In the genomic region with DNA sequence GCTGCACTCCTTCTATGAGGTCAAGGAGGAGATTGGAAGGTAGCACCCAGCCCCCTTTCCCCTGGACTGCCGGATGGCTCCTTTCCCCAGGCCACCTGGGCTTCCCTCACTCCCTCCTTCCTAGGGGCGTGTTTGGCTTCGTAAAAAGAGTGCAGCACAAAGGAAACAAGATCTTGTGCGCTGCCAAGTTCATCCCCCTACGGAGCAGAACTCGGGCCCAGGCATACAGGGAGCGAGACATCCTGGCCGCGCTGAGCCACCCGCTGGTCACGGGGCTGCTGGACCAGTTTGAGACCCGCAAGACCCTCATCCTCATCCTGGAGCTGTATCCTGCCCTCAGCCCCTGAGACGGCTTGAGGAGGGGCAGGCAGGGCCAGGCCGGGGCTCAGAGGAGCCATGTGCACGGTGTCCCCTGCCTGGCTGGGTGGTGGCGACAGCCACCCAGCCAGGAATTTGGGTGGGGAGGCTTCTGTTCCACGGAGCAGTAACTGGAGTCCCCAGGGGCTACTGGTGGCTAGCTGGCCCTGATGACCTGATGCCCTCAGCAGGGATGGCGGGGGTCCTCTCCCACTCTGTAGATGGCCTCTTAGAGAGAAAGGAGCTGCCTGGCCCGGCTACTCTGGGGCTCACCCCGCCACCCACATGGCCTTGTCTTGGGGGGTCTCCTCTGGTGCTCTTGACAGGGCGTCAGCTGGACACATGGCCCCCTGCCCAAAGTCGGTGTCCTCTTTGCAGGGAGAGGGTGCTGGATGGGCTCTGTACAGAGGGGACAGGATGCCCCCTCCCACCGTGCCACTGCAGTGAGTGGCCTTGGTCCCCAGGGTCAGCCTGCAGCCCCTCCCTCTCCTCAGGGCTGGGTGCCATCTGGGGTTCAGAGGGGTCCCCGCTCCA, we compare ENCODE assay signal across 25 cellular contexts. TPM values are rescaled to one million over a fixed set of nuclear protein-coding genes. Genes with fewer than 3 reads are reported as not detected.
DNase-seq lines count a peak whose midpoint lies in the region; ATAC-seq and TF ChIP-seq lines count a peak whose summit lies in the region.
"Had no signal": no experiment of that assay in that cellular context is flagged by ENCODE, and none has a peak within 500 bp of the region (broad histone marks: within the 10 kb centered on the region; RNA-seq: fewer than 3 reads in every experiment).

No MANE protein-coding gene starts in this region.

- H3K4me1 Mint-ChIP-seq in CD8-positive, alpha-beta memory T cell, result no peaks in the 10 kb centered on the region
- H3K4me1 Mint-ChIP-seq: activated B cell treated with CpG ODN at 0.5 μM for 24 hours; activated naive CD8-positive, alpha-beta T cell treated with anti-CD3 and anti-CD28 coated beads for 36 hours had no signal

- no peaks in the 10 kb centered on the region for H3K36me3 ChIP-seq in CD8-positive, alpha-beta memory T cell (ENCODE audit: insufficient read depth, low read length)
- H3K36me3 ChIP-seq in NT2/D1 (ENCODE audit: insufficient read depth, insufficient read length, low read length) (no peaks in the 10 kb centered on the region), left ventricle myocardium inferior (peaks cover 7% of the 10 kb centered on the region), GM23248 (ENCODE audit: low read depth) (no peaks in the 10 kb centered on the region)
- H3K36me3 ChIP-seq: breast epithelium, gastroesophageal sphincter, SJCRH30 had no signal

- WGBS in GM23248 (ENCODE audit: low coverage in 1 of 2, low lambda C conversion rate in 2 of 2, missing lambda C conversion rate in 2 of 2), 2 experiments, result 41 to 52% methylated on average over 23 of the region's 24 CpGs

- H3K9me3 ChIP-seq in CD8-positive, alpha-beta memory T cell (ENCODE audit: low read length), result no peaks in the 10 kb centered on the region
- H3K9me3 ChIP-seq in NT2/D1 (ENCODE audit: insufficient read depth, low read length) (no peaks in the 10 kb centered on the region), left ventricle myocardium inferior (replicated peaks) (no peaks in the 10 kb centered on the region), GM23248 (ENCODE audit: low read depth) (no peaks in the 10 kb centered on the region)
- H3K9me3 ChIP-seq: breast epithelium, gastroesophageal sphincter, SJCRH30 had no signal

- H3K27ac Mint-ChIP-seq in CD8-positive, alpha-beta memory T cell, result no peak overlapping the region
- H3K27ac Mint-ChIP-seq: activated B cell treated with CpG ODN at 0.5 μM for 24 hours; activated CD8-positive, alpha-beta T cell treated with anti-CD3 and anti-CD28 coated beads for 36 hours; activated naive CD8-positive, alpha-beta T cell treated with anti-CD3 and anti-CD28 coated beads for 36 hours; activated T-cell treated with anti-CD3 and anti-CD28 coated beads, Interleukin-2, amount 50 U/mL, for 72 hours had no signal

- no peak overlapping the region for H3K4me3 ChIP-seq in CD8-positive, alpha-beta memory T cell (ENCODE audit: low read length)
- no peak overlapping the region for H3K4me3 ChIP-seq in NT2/D1 (ENCODE audit: insufficient read length, low read depth)
- peak overlapping the region; percentile 67 for H3K4me3 ChIP-seq in left ventricle myocardium inferior
- H3K4me3 ChIP-seq in GM23248, result no peak overlapping the region
- H3K4me3 ChIP-seq: breast epithelium, gastroesophageal sphincter, SJCRH30 had no signal

- no peak overlapping the region for H3K4me2 ChIP-seq in GM23248 (ENCODE audit: unreplicated experiment)

- no peaks in the 10 kb centered on the region for H3K36me3 Mint-ChIP-seq in CD8-positive, alpha-beta memory T cell
- H3K36me3 Mint-ChIP-seq: activated naive CD8-positive, alpha-beta T cell treated with anti-CD3 and anti-CD28 coated beads for 36 hours had no signal

- no peaks in the 10 kb centered on the region for H3K4me1 ChIP-seq in CD8-positive, alpha-beta memory T cell (ENCODE audit: insufficient read depth, low read length)
- H3K4me1 ChIP-seq in NT2/D1 (ENCODE audit: insufficient read depth, insufficient read length), result peaks cover 50% of the 10 kb centered on the region
- H3K4me1 ChIP-seq in left ventricle myocardium inferior, result peaks cover 61% of the 10 kb centered on the region
- no peaks in the 10 kb centered on the region for H3K4me1 ChIP-seq in GM23248 (ENCODE audit: insufficient read depth)
- H3K4me1 ChIP-seq: breast epithelium, gastroesophageal sphincter, SJCRH30 had no signal

- no peaks in the 10 kb centered on the region for H3K79me2 ChIP-seq in GM23248 (ENCODE audit: insufficient read depth)

- in situ Hi-C loops in GM23248 (cut with MboI), result no loop called here

- H3K9me2 ChIP-seq in GM23248 (ENCODE audit: insufficient read depth), result no peaks in the 10 kb centered on the region

- no peak for DNase-seq in CD8-positive, alpha-beta memory T cell
- DNase-seq in NT2/D1 (ENCODE audit: low read depth, low spot score), result no peak
- no peak for DNase-seq in left ventricle myocardium inferior
- peak; percentile 60 for DNase-seq in sciatic nerve (ENCODE audit: low spot score)
- no peak for DNase-seq in GM23248
- DNase-seq in amygdala (lab: John Stamatoyannopoulos, UW), result no peak
- no peak for DNase-seq in NCI-H2081 treated with DMSO at 0.1 percent for 48 hours (lab: John Stamatoyannopoulos, UW)
- DNase-seq: activated B cell treated with CpG ODN at 0.5 μM for 24 hours; activated CD8-positive, alpha-beta T cell treated with anti-CD3 and anti-CD28 coated beads for 36 hours; activated naive CD8-positive, alpha-beta T cell treated with anti-CD3 and anti-CD28 coated beads for 36 hours; activated T-cell treated with anti-CD3 and anti-CD28 coated beads, Interleukin-2, amount 50 U/mL, for 72 hours; COR-L47; GOT3; left colon; NCI-H1092 treated with DMSO at 0.1 percent for 48 hours; NCI-H2107; NCI-H524; SJCRH30; stimulated activated CD4-positive, alpha-beta T cell treated with anti-CD3 and anti-CD28 coated beads, Interleukin-15, amount 100 ng/mL, for 24 hours; T-helper 2 cell had no signal

- peak overlapping the region; percentile 26 for H3K9ac ChIP-seq in NT2/D1 (ENCODE audit: insufficient read length, low read depth)
- H3K9ac ChIP-seq in GM23248, result no peak overlapping the region

- ATAC-seq in sciatic nerve (peak; percentile 30), GM21390 (IDR thresholded peaks at IDR 0.05; ENCODE audit: unreplicated experiment) (no peak)
- ATAC-seq: activated CD8-positive, alpha-beta T cell treated with anti-CD3 and anti-CD28 coated beads for 36 hours; gastroesophageal sphincter; left colon had no signal

- no peak overlapping the region for H2AFZ ChIP-seq in GM23248

- H3K4me3 Mint-ChIP-seq in CD8-positive, alpha-beta memory T cell, result no peak overlapping the region
- H3K4me3 Mint-ChIP-seq: activated B cell treated with CpG ODN at 0.5 μM for 24 hours; activated CD8-positive, alpha-beta T cell treated with anti-CD3 and anti-CD28 coated beads for 36 hours; activated naive CD8-positive, alpha-beta T cell treated with anti-CD3 and anti-CD28 coated beads for 36 hours; activated T-cell treated with anti-CD3 and anti-CD28 coated beads, Interleukin-2, amount 50 U/mL, for 72 hours had no signal

- H3K9me3 Mint-ChIP-seq in CD8-positive, alpha-beta memory T cell, result no peaks in the 10 kb centered on the region
- H3K9me3 Mint-ChIP-seq: activated B cell treated with CpG ODN at 0.5 μM for 24 hours; activated CD8-positive, alpha-beta T cell treated with anti-CD3 and anti-CD28 coated beads for 36 hours; activated naive CD8-positive, alpha-beta T cell treated with anti-CD3 and anti-CD28 coated beads for 36 hours; activated T-cell treated with anti-CD3 and anti-CD28 coated beads, Interleukin-2, amount 50 U/mL, for 72 hours had no signal

- CTCF ChIA-PET in CD8-positive, alpha-beta memory T cell (lab: Charles Lee), result no interaction called here

- H3K27me3 Mint-ChIP-seq in CD8-positive, alpha-beta memory T cell, result no peaks in the 10 kb centered on the region
- H3K27me3 Mint-ChIP-seq: activated B cell treated with CpG ODN at 0.5 μM for 24 hours; activated CD8-positive, alpha-beta T cell treated with anti-CD3 and anti-CD28 coated beads for 36 hours; activated naive CD8-positive, alpha-beta T cell treated with anti-CD3 and anti-CD28 coated beads for 36 hours had no signal

- intact Hi-C loops in left ventricle myocardium inferior (cut with micrococcal nuclease) (no loop called here), sciatic nerve (cut with DNase I) (no loop called here)

- no peaks in the 10 kb centered on the region for H4K20me1 ChIP-seq in GM23248 (ENCODE audit: insufficient read depth)

- no peak for TF ChIP-seq CTCF in left ventricle myocardium inferior (IDR thresholded peaks at IDR 0.05; ENCODE audit: borderline replicate concordance)

- POLR2A ChIA-PET in CD8-positive, alpha-beta memory T cell (lab: Charles Lee), result no interaction called here

- no peaks in the 10 kb centered on the region for H3K27me3 ChIP-seq in CD8-positive, alpha-beta memory T cell (ENCODE audit: insufficient read depth, low read length, poor library complexity, severe bottlenecking)
- H3K27me3 ChIP-seq in NT2/D1 (ENCODE audit: insufficient read depth, insufficient read length) (no peaks in the 10 kb centered on the region), left ventricle myocardium inferior (ENCODE audit: low read depth) (peaks cover 32% of the 10 kb centered on the region), GM23248 (replicated peaks; ENCODE audit: insufficient read depth) (no peaks in the 10 kb centered on the region; the same call in 1 of the 2 replicates)
- H3K27me3 ChIP-seq: breast epithelium had no signal

- peak overlapping the region; percentile 25 for H3K27ac ChIP-seq in CD8-positive, alpha-beta memory T cell (ENCODE audit: low read depth, low read length)
- peak overlapping the region; percentile 95 for H3K27ac ChIP-seq in left ventricle myocardium inferior (replicated peaks)
- no peak overlapping the region for H3K27ac ChIP-seq in GM23248
- H3K27ac ChIP-seq: breast epithelium, gastroesophageal sphincter, SJCRH30 had no signal

- no peaks in the 10 kb centered on the region for H3F3A ChIP-seq in GM23248 (ENCODE audit: insufficient read depth)

RNA-seq across cellular contexts. Expression of gene TRIM11, which starts 39.5 kb away (rescaled TPM):
- total RNA-seq in CD8-positive, alpha-beta memory T cell, result 10 to 100 TPM; 38.3 to 38.8 TPM
- 21.5 TPM for polyA plus RNA-seq in CD8-positive, alpha-beta memory T cell
- total RNA-seq in left ventricle myocardium inferior (6.2 TPM), sciatic nerve (18.1 TPM)
- 21.3 and 24.7 TPM in 2 replicates for total RNA-seq in GM23248 (2014; rRNA removed; shearing (Covaris generic))
- polyA plus RNA-seq in GM23248 (2016; fragmentation: Nextera tagmentation; extraction: Ambion mirVana), result 8.6 and 9.8 TPM in 2 replicates

RNA-seq across cellular contexts. Expression of gene TRIM17, which starts 49.6 kb away (rescaled TPM):
- 1 to 10 TPM; 1.8 to 2.1 TPM for total RNA-seq in CD8-positive, alpha-beta memory T cell
- 0.60 TPM for polyA plus RNA-seq in CD8-positive, alpha-beta memory T cell
- total RNA-seq in left ventricle myocardium inferior (0.36 TPM), sciatic nerve (1.2 TPM)
- total RNA-seq in GM23248 (2014; rRNA removed; shearing (Covaris generic)), result not detected in 2 replicates
- 0.26 and 0.43 TPM in 2 replicates for polyA plus RNA-seq in GM23248 (2016; fragmentation: Nextera tagmentation; extraction: Ambion mirVana)
- total RNA-seq: activated B cell treated with CpG ODN at 0.5 μM for 24 hours, Daoy, gastroesophageal sphincter, LHCN-M2, SJCRH30 had no signal
